ENCODE assay signal across 23 cellular contexts in the genomic region with DNA sequence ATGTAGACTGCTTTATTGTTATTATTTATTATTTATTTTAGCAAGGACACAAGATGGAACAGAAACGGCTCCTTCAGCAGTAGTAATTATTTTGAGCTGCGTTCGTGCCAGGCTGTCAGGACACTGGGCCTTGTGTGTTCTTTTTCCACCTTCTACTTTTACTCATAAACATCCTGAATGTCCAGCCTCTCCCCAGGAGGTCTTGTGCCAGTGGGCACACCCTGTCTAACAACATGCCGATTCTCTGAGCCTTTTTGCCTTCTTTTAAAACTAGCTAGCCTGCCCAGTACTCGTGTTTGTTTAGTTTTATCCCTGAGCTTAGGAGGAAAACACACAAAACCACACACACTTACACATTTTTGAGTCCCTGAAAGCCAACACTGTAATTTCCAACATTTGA. TPM values are rescaled to one million over a fixed set of nuclear protein-coding genes. Genes with fewer than 3 reads are reported as not detected.
A peak's percentile ranks its signal among the peaks of the same experiment; 100 is the strongest.
DNase-seq lines count a peak whose midpoint lies in the region; ATAC-seq and TF ChIP-seq lines count a peak whose summit lies in the region.
"Had no signal": no experiment of that assay in that cellular context is flagged by ENCODE, and none has a peak within 500 bp of the region (broad histone marks: within the 10 kb centered on the region; RNA-seq: fewer than 3 reads in every experiment).

No MANE protein-coding gene starts in this region.

- peak overlapping the region; percentile 88 for H3K4me2 ChIP-seq in PC-3 (ENCODE audit: low read length)

- TF ChIP-seq CTCF in PC-3 (conservative IDR thresholded peaks at IDR 0.05; ENCODE audit: low read depth, low read length) (no peak), glutamatergic neuron (IDR thresholded peaks at IDR 0.05; ENCODE audit: partially characterized antibody, unreplicated experiment) (no peak), GM13977 (IDR thresholded peaks at IDR 0.05; ENCODE audit: extremely low read depth, insufficient read depth, missing control alignments) (no peak)

- H3K36me3 Mint-ChIP-seq in glutamatergic neuron (ENCODE audit: unreplicated experiment), result no peaks in the 10 kb centered on the region
- H3K36me3 Mint-ChIP-seq: activated CD4-positive, alpha-beta memory T cell treated with anti-CD3 and anti-CD28 coated beads for 36 hours; natural killer cell had no signal

- POLR2A ChIA-PET in PC-3 (lab: Charles Lee; ENCODE audit: unreplicated experiment), result no interaction called here

- H3K4me3 Mint-ChIP-seq in glutamatergic neuron (ENCODE audit: unreplicated experiment), result peak overlapping the region; percentile 30

- H3K9me3 Mint-ChIP-seq in glutamatergic neuron (ENCODE audit: unreplicated experiment), result no peaks in the 10 kb centered on the region
- H3K9me3 Mint-ChIP-seq: activated B cell treated with CpG ODN at 0.5 μM for 24 hours; activated CD4-positive, alpha-beta memory T cell treated with anti-CD3 and anti-CD28 coated beads for 36 hours; CD4-positive, alpha-beta T cell; natural killer cell had no signal

- H3K4me3 ChIP-seq in PC-3 (ENCODE audit: low read length), result no peak overlapping the region
- H3K4me3 ChIP-seq: SK-N-MC had no signal

- peak overlapping the region; percentile 5; the same call in 1 of the 2 replicates for H2AFZ ChIP-seq in PC-3 (ENCODE audit: low read length)

- H3K27ac ChIP-seq in PC-3 (ENCODE audit: low read length), result no peak overlapping the region
- H3K27ac ChIP-seq: cardiac muscle cell, SK-N-MC had no signal

- peak; percentile 52 for DNase-seq in DMS53 treated with DMSO at 0.1 percent for 48 hours (lab: John Stamatoyannopoulos, UW; ENCODE audit: unreplicated experiment)
- peak; percentile 38 for DNase-seq in PC-3
- DNase-seq in glutamatergic neuron, result no peak
- peak; percentile 5 for DNase-seq in retina
- no peak for DNase-seq in GM13977 (ENCODE audit: low spot score)
- DNase-seq in NCI-H1694 (lab: John Stamatoyannopoulos, UW), result no peak
- no peak for DNase-seq in NCI-H82 (lab: John Stamatoyannopoulos, UW)
- DNase-seq: activated B cell treated with CpG ODN at 0.5 μM for 24 hours; activated CD4-positive, alpha-beta memory T cell treated with anti-CD3 and anti-CD28 coated beads for 36 hours; activated naive CD4-positive, alpha-beta T cell; amniotic stem cell; CD4-positive, alpha-beta T cell; DND-41; erythroblast; foreskin melanocyte; Kasumi-1; mesenchymal stem cell; natural killer cell; NCI-H1105; NCI-H2081 treated with DMSO at 0.1 percent for 48 hours had no signal

- no TSS peak for BruUV-seq in PC-3 (replicated peaks; lab: Mats Ljungman, UMichigan)

- peaks cover 12% of the 10 kb centered on the region for H3K27me3 Mint-ChIP-seq in glutamatergic neuron (ENCODE audit: unreplicated experiment)

- no peak overlapping the region for H3K9ac ChIP-seq in PC-3 (ENCODE audit: low read length)

- ATAC-seq in PC-3 (peak; percentile 10; the same call in 1 of the 2 replicates), GM21825 (IDR thresholded peaks at IDR 0.05; ENCODE audit: unreplicated experiment) (no peak)
- ATAC-seq: natural killer cell had no signal

- H3K4me1 ChIP-seq in PC-3 (ENCODE audit: insufficient read depth, low read length), result peaks cover 34% of the 10 kb centered on the region; the same call in 1 of the 2 replicates

- no peaks in the 10 kb centered on the region for H3K27me3 ChIP-seq in PC-3 (ENCODE audit: low read length)

- CTCF ChIA-PET in PC-3 (lab: Charles Lee), result no interaction called here

- no peaks in the 10 kb centered on the region for H3K9me2 ChIP-seq in PC-3 (replicated peaks; ENCODE audit: low read length)

- in situ Hi-C loops in GM13977 (cut with MboI; ENCODE audit: low pct_unique_long_range_greater_than_20kb, low sequenced_read_pairs, unreplicated experiment), result no loop called here

- no peaks in the 10 kb centered on the region for H3K79me2 ChIP-seq in PC-3 (ENCODE audit: low read length)

- intact Hi-C loops in PC-3 (cut with micrococcal nuclease), result loop anchor here (2.0 kb wide), 1 partner anchor 47 kb away; no protein-coding TSS in a partner anchor

- no peaks in the 10 kb centered on the region for H3K4me1 Mint-ChIP-seq in glutamatergic neuron (ENCODE audit: low read depth, unreplicated experiment)

- H3K27ac Mint-ChIP-seq in glutamatergic neuron (ENCODE audit: unreplicated experiment), result no peak overlapping the region
- H3K27ac Mint-ChIP-seq: activated B cell treated with CpG ODN at 0.5 μM for 24 hours; activated CD4-positive, alpha-beta memory T cell treated with anti-CD3 and anti-CD28 coated beads for 36 hours; CD4-positive, alpha-beta T cell; natural killer cell had no signal

- no peaks in the 10 kb centered on the region for H4K20me1 ChIP-seq in PC-3 (ENCODE audit: low read length)

- no peaks in the 10 kb centered on the region for H3F3A ChIP-seq in PC-3 (ENCODE audit: low read length, unreplicated experiment)

- no peaks in the 10 kb centered on the region for H3K36me3 ChIP-seq in PC-3 (ENCODE audit: low read depth, low read length)
- H3K36me3 ChIP-seq: cardiac muscle cell had no signal

- H3K9me3 ChIP-seq in PC-3 (ENCODE audit: low read length), result no peaks in the 10 kb centered on the region

RNA-seq across cellular contexts. Expression of a gene that starts 1.2 kb away (rescaled TPM):
- total RNA-seq in PC-3 (2014; rRNA removed), result 0.91 and 1.6 TPM in 2 replicates
- total RNA-seq in glutamatergic neuron (ENCODE audit: unreplicated experiment), result not detected
- total RNA-seq: activated B cell treated with CpG ODN at 0.5 μM for 24 hours had no signal

Comparison
In these comparisons a context has a peak if more than half of its experiments do, and no peak if none do; other contexts are left out.
1. DNase-seq: peak in DMS53 treated with DMSO at 0.1 percent for 48 hours (single experiment), PC-3 (single experiment) and retina (single experiment); none in glutamatergic neuron (single experiment), GM13977 (single experiment), NCI-H1694 (single experiment) and NCI-H82 (single experiment).